ENCODE assay signal across 9 cellular contexts in genomic region chr7:67618569-67619543, GRCh38.
DNase-seq lines count a peak whose midpoint lies in the region; ATAC-seq and TF ChIP-seq lines count a peak whose summit lies in the region.
"Had no signal": no experiment of that assay in that cellular context is flagged by ENCODE, and none has a peak within 500 bp of the region (broad histone marks: within the 10 kb centered on the region; RNA-seq: fewer than 3 reads in every experiment).

No MANE protein-coding gene starts in this region.

- no peak for TF ChIP-seq CTCF in WTC11 (IDR thresholded peaks at IDR 0.05)
- no peak for TF ChIP-seq CTCF in mesothelial cell of epicardium (IDR thresholded peaks at IDR 0.05; ENCODE audit: unreplicated experiment)

- ATAC-seq in WTC11 (peak; percentile 88), T-cell (replicated peaks in 1 of 4) (no peak)
- no peak for ATAC-seq in activated T-cell treated with anti-CD3 and anti-CD28 coated beads, Interleukin-2, amount 50 U/mL, for 72 hours (replicated peaks in 1 of 2)

- H3K27ac Mint-ChIP-seq in WTC11 = no peak overlapping the region
- peak overlapping the region; percentile 60 for H3K27ac Mint-ChIP-seq in mesothelial cell of epicardium
- no peak overlapping the region for H3K27ac Mint-ChIP-seq in T-cell
- no peak overlapping the region for H3K27ac Mint-ChIP-seq in activated T-cell treated with anti-CD3 and anti-CD28 coated beads, Interleukin-2, amount 50 U/mL, for 72 hours

- peaks cover 31% of the 10 kb centered on the region for H3K27me3 Mint-ChIP-seq in WTC11 (ENCODE audit: low read depth)
- peaks cover 39% of the 10 kb centered on the region for H3K27me3 Mint-ChIP-seq in mesothelial cell of epicardium (ENCODE audit: low read depth)
- peaks cover 5 to 19% of the 10 kb centered on the region in 2 donors for H3K27me3 Mint-ChIP-seq in T-cell
- peaks cover 7% of the 10 kb centered on the region for H3K27me3 Mint-ChIP-seq in activated T-cell treated with anti-CD3 and anti-CD28 coated beads, Interleukin-2, amount 50 U/mL, for 72 hours (ENCODE audit: low read depth)

- peaks cover 9% of the 10 kb centered on the region; the same call in 1 of the 2 replicates for H3K9me3 Mint-ChIP-seq in WTC11
- peaks cover 7% of the 10 kb centered on the region for H3K9me3 Mint-ChIP-seq in mesothelial cell of epicardium
- peaks cover 0 to 6% (median 4%) of the 10 kb centered on the region in 3 donors for H3K9me3 Mint-ChIP-seq in T-cell
- peaks cover 0 to 2% of the 10 kb centered on the region in 2 donors for H3K9me3 Mint-ChIP-seq in activated T-cell treated with anti-CD3 and anti-CD28 coated beads, Interleukin-2, amount 50 U/mL, for 72 hours

- H3K4me1 Mint-ChIP-seq in WTC11 (peaks cover 42% of the 10 kb centered on the region), mesothelial cell of epicardium (peaks cover 40% of the 10 kb centered on the region), T-cell (no peaks in the 10 kb centered on the region)
- H3K4me1 Mint-ChIP-seq in activated T-cell treated with anti-CD3 and anti-CD28 coated beads, Interleukin-2, amount 50 U/mL, for 72 hours (ENCODE audit: low read depth) = no peaks in the 10 kb centered on the region

- H3K4me3 Mint-ChIP-seq in WTC11 (no peak overlapping the region), mesothelial cell of epicardium (peak overlapping the region; percentile 31), T-cell (no peak overlapping the region)
- no peak overlapping the region for H3K4me3 Mint-ChIP-seq in activated T-cell treated with anti-CD3 and anti-CD28 coated beads, Interleukin-2, amount 50 U/mL, for 72 hours

- CTCF ChIA-PET in WTC11 (lab: Charles Lee) = interaction anchor here (1.3 to 2.1 kb wide), 3 partner anchors 135 to 247 kb away, joined by 4 to 5 read pairs (median 4); no protein-coding TSS in a partner anchor
- CTCF ChIA-PET in T-cell (lab: Charles Lee) = no interaction called here

- POLR2A ChIA-PET in WTC11 (lab: Charles Lee) = interaction anchor here (0.6 kb wide), 1 partner anchor 317 kb away, joined by 3 read pairs; no protein-coding TSS in a partner anchor
- POLR2A ChIA-PET in T-cell (lab: Charles Lee) = no interaction called here

- H3K36me3 Mint-ChIP-seq in WTC11 (no peaks in the 10 kb centered on the region), mesothelial cell of epicardium (no peaks in the 10 kb centered on the region), T-cell (no peaks in the 10 kb centered on the region)
- H3K36me3 Mint-ChIP-seq in activated T-cell treated with anti-CD3 and anti-CD28 coated beads, Interleukin-2, amount 50 U/mL, for 72 hours (ENCODE audit: insufficient read depth in 2 of 2) = no peaks in the 10 kb centered on the region

- DNase-seq in COLO668 (lab: John Stamatoyannopoulos, UW; ENCODE audit: unreplicated experiment) (peak; percentile 9), NCI-H1694 treated with DMSO at 0.1 percent for 48 hours (lab: John Stamatoyannopoulos, UW) (peak; percentile 93), WTC11 (ENCODE audit: low spot score) (peak; percentile 53), mesothelial cell of epicardium (ENCODE audit: low spot score in 2 of 2, unreplicated experiment in 2 of 2) (peak; percentile 27 to 62), T-cell (no peak), kidney tubule cell (ENCODE audit: low spot score) (no peak)
- no peak for DNase-seq in activated T-cell treated with anti-CD3 and anti-CD28 coated beads, Interleukin-2, amount 50 U/mL, for 72 hours
- no peak for DNase-seq in central memory CD4-positive, alpha-beta T cell
- DNase-seq: Calu3 had no signal

TF ChIP-seq in WTC11, 78 proteins besides CTCF, POLR2A, EP300 and RAD21:
- TF ChIP-seq CREB1 (CRISPR knock-in tag; IDR thresholded peaks at IDR 0.05) (no peak), FOXP4 (CRISPR knock-in tag; IDR thresholded peaks at IDR 0.05) (0 out of 2 replicates have a peak, but pooled peaks have one; percentile 29), NFATC4 (CRISPR knock-in tag; IDR thresholded peaks at IDR 0.05) (no peak), PRRX2 (CRISPR knock-in tag; IDR thresholded peaks at IDR 0.05) (no peak), MAX (CRISPR knock-in tag; IDR thresholded peaks at IDR 0.05) (peak; percentile 85), ZNF416 (CRISPR knock-in tag; IDR thresholded peaks at IDR 0.05) (no peak), ZBTB21 (CRISPR knock-in tag; IDR thresholded peaks at IDR 0.05; ENCODE audit: borderline replicate concordance) (peak; percentile 30; the same call in 1 of the 2 replicates)

Comparison
In these comparisons a context has a peak if more than half of its experiments do, and no peak if none do; other contexts are left out.
1. DNase-seq: peak in COLO668 (single experiment), NCI-H1694 treated with DMSO at 0.1 percent for 48 hours (single experiment), WTC11 (single experiment) and mesothelial cell of epicardium (2 of 2); none in T-cell (0 of 34), activated T-cell treated with anti-CD3 and anti-CD28 coated beads, Interleukin-2, amount 50 U/mL, for 72 hours (0 of 2), kidney tubule cell (single experiment) and central memory CD4-positive, alpha-beta T cell (single experiment).